25 cellular contexts compared by ENCODE assay signal in genomic region chr20:47700327-47700726, GRCh38.
"Had no signal": no experiment of that assay in that cellular context is flagged by ENCODE, and none has a peak within 500 bp of the region (broad histone marks: within the 10 kb centered on the region; RNA-seq: fewer than 3 reads in every experiment).

No MANE protein-coding gene starts in this region.

- FAIRE-seq: RCC 7860 had no signal

- H3K27ac ChIP-seq: HL-60 had no signal

- DNase-seq: IMR-90, KBM-7, MV-4-11, NCI-H1048, NCI-H1105, NCI-H1417, NCI-H1436 treated with DMSO at 0.1 percent for 48 hours, NCI-H1694, NCI-H187 treated with DMSO at 0.1 percent for 48 hours, NCI-H2029 treated with DMSO at 0.1 percent for 48 hours, NCI-H2171, NCI-H226, NCI-H446, NCI-H510A, NCI-H524 treated with DMSO at 0.1 percent for 48 hours, NCI-H69, NCI-H774, Right ventricle myocardium superior, RPMI8226, SIG-M5, SK-N-SH, SW 1271, T-cell had no signal

- H3K9me3 ChIP-seq: SK-N-SH had no signal
